ENCODE assay signal across 8 cellular contexts in genomic region chr21:36156339-36156814, GRCh38. TPM values are rescaled to one million over a fixed set of nuclear protein-coding genes. Genes with fewer than 3 reads are reported as not detected.
DNase-seq lines count a peak whose midpoint lies in the region; ATAC-seq, FAIRE-seq and TF ChIP-seq lines count a peak whose summit lies in the region.

No MANE protein-coding gene starts in this region.

- CTCF ChIA-PET in K562 (lab: Yijun Ruan, JAX; ENCODE audit: low intra/inter-chr PET ratio) = no interaction called here

- H3K9me3 ChIP-seq in K562 (replicated peaks; ENCODE audit: control insufficient read depth, insufficient read depth, low read depth, low read length) = no peaks in the 10 kb centered on the region
- no peaks in the 10 kb centered on the region for H3K9me3 ChIP-seq in iPS DF 6.9 (ENCODE audit: control insufficient read depth, insufficient read depth, low read length)

- peak overlapping the region; percentile 92 for H2AFZ ChIP-seq in K562 (ENCODE audit: low read depth, low read length)

- in situ Hi-C loops in K562 (cut with MboI) = no loop called here

- H3K9ac ChIP-seq in K562 (ENCODE audit: insufficient read depth in 1 of 2, low read depth in 2 of 2, low read length in 2 of 2) = peak overlapping the region; percentile 37 to 95; a peak in 3 of 4 replicates

- FAIRE-seq in TTC549 (lab: Jason Lieb, UNC) (peak; percentile 78), K562 (lab: Jason Lieb, UNC) (peak; percentile 98)

- ATAC-seq in GM18520 (IDR thresholded peaks at IDR 0.05; ENCODE audit: unreplicated experiment) = peak; percentile 72
- ATAC-seq in HG03066 (IDR thresholded peaks at IDR 0.05; ENCODE audit: low read depth, unreplicated experiment) = peak; percentile 89
- ATAC-seq in K562 = peak; percentile 95
- ATAC-seq in sciatic nerve = peak; percentile 98

- H3K27me3 ChIP-seq in K562 (ENCODE audit: control insufficient read depth in 2 of 2, insufficient read depth in 2 of 2, low read length in 2 of 2) (peaks cover 6 to 29% of the 10 kb centered on the region in 2 experiments; a peak in 4 of 5 replicates), iPS DF 6.9 (ENCODE audit: control insufficient read depth, insufficient read depth, low read length) (peaks cover 5% of the 10 kb centered on the region; the same call in 1 of the 2 replicates)

- peak overlapping the region; percentile 76 for H3K4me3 ChIP-seq in K562
- H3K4me3 ChIP-seq in iPS DF 6.9 (ENCODE audit: low read length) = peak overlapping the region; percentile 98

- no peak; the same call in 1 of the 2 replicates for TF ChIP-seq POLR2A in K562 (conservative IDR thresholded peaks at IDR 0.05)

- 0% methylated on average over 22 of the region's 43 CpGs for WGBS in K562 (ENCODE audit: insufficient coverage, low coverage, missing lambda C conversion rate)
- no CpG with 5 or more reads among the region's 43 CpGs for WGBS in iPS DF 6.9 (ENCODE audit: insufficient coverage, insufficient read length)

- BruUV-seq in K562 (replicated peaks; lab: Mats Ljungman, UMichigan) = no TSS peak

- H3K79me2 ChIP-seq in K562 (ENCODE audit: control insufficient read depth, insufficient read depth, low read length) = no peaks in the 10 kb centered on the region

- no peaks in the 10 kb centered on the region for H3K9me1 ChIP-seq in K562 (ENCODE audit: control insufficient read depth, insufficient read depth, low read length)

- H4K20me1 ChIP-seq in K562 (replicated peaks; ENCODE audit: control insufficient read depth, insufficient read depth, low read length) = no peaks in the 10 kb centered on the region

- H3K4me1 ChIP-seq in K562 (replicated peaks in 1 of 2; ENCODE audit: control insufficient read depth in 2 of 2, insufficient read depth in 2 of 2, low read length in 2 of 2) (peaks cover 11 to 19% of the 10 kb centered on the region in 2 experiments; a peak in 4 of 5 replicates), iPS DF 6.9 (ENCODE audit: control insufficient read depth, insufficient read depth, low read length) (peaks cover 3% of the 10 kb centered on the region; the same call in 1 of the 2 replicates)

- TF ChIP-seq CTCF in 22Rv1 (IDR thresholded peaks at IDR 0.05) = no peak
- TF ChIP-seq CTCF in K562 (IDR thresholded peaks at IDR 0.05 in 2 of 3, conservative IDR thresholded peaks at IDR 0.05 in 1 of 3; ENCODE audit: insufficient read depth in 2 of 3, low read depth in 1 of 3, low read length in 3 of 3) = no peak

- H3K36me3 ChIP-seq in K562 (ENCODE audit: control insufficient read depth, insufficient read depth, low read length) (no peaks in the 10 kb centered on the region), iPS DF 6.9 (ENCODE audit: control insufficient read depth, insufficient read depth, low read length) (no peaks in the 10 kb centered on the region)

- H3K27ac ChIP-seq in 22Rv1 (peak overlapping the region; percentile 73), K562 (ENCODE audit: extremely low read depth, low read depth, low read length) (peak overlapping the region; percentile 49; the same call in 1 of the 3 replicates), iPS DF 6.9 (ENCODE audit: low read length) (no peak overlapping the region)

- no peak for TF ChIP-seq EP300 in K562 (IDR thresholded peaks at IDR 0.05; ENCODE audit: low read length)

- no peak for TF ChIP-seq RAD21 in K562 (CRISPR knock-in tag; conservative IDR thresholded peaks at IDR 0.05 in 1 of 2, IDR thresholded peaks at IDR 0.05 in 1 of 2)

- DNase-seq in NCI-H2107 (lab: John Stamatoyannopoulos, UW) (peak; percentile 100), K562 (ENCODE audit: extremely low read depth in 1 of 4, low spot score in 3 of 4) (peak; percentile 99), iPS DF 6.9 (ENCODE audit: low read depth, low spot score) (peak; percentile 83), sciatic nerve (ENCODE audit: low spot score) (peak; percentile 100)

- POLR2A ChIA-PET in K562 (lab: Yijun Ruan, JAX) = interaction anchor here (1.1 kb wide), 1 partner anchor 225 kb away, joined by 5 read pairs; no protein-coding TSS in a partner anchor

- intact Hi-C loops in K562 (cut with micrococcal nuclease) (loop anchor here (1.0 kb wide), 1 partner anchor 165 kb away; no protein-coding TSS in a partner anchor), sciatic nerve (cut with DNase I) (no loop called here)

- peak overlapping the region; percentile 82 for H3K4me2 ChIP-seq in K562 (ENCODE audit: insufficient read depth, low read length)

TF ChIP-seq in K562, 482 proteins besides CTCF, POLR2A, EP300 and RAD21 (continues in another document):
- peak; percentile 22; the same call in 1 of the 2 replicates for TF ChIP-seq PHF8 (IDR thresholded peaks at IDR 0.05; ENCODE audit: borderline replicate concordance, low read length)
- peak; percentile 64 for TF ChIP-seq PKNOX1 (IDR thresholded peaks at IDR 0.05)
- 0 out of 4 replicates have a peak, but pooled peaks of 1 of the 2 experiments have one; percentile 7 for TF ChIP-seq TEAD1 (CRISPR knock-in tag; IDR thresholded peaks at IDR 0.05)
- TF ChIP-seq GABPB1 (CRISPR knock-in tag; IDR thresholded peaks at IDR 0.05) = no peak
- no peak for TF ChIP-seq RFX7 (CRISPR knock-in tag; IDR thresholded peaks at IDR 0.05)
- TF ChIP-seq ZBTB17 (CRISPR knock-in tag; IDR thresholded peaks at IDR 0.05) = no peak
- TF ChIP-seq SIN3B (IDR thresholded peaks at IDR 0.05; ENCODE audit: low read depth) = no peak
- no peak for TF ChIP-seq SIX5 (IDR thresholded peaks at IDR 0.05; ENCODE audit: borderline replicate concordance in 1 of 2, insufficient read depth in 1 of 2, low read depth in 1 of 2, low read length in 2 of 2)
- no peak for TF ChIP-seq ELF2 (CRISPR knock-in tag; IDR thresholded peaks at IDR 0.05)
- no peak for TF ChIP-seq CHD4 (IDR thresholded peaks at IDR 0.05; ENCODE audit: insufficient read depth, insufficient replicate concordance, low read depth, low read length, poor library complexity, severe bottlenecking)
- TF ChIP-seq TAF7 (tag; IDR thresholded peaks at IDR 0.05) = no peak
- peak; percentile 88; the same call in 1 of the 2 replicates for TF ChIP-seq HDGF (IDR thresholded peaks at IDR 0.05)
- TF ChIP-seq CCNT2 (IDR thresholded peaks at IDR 0.05; ENCODE audit: borderline replicate concordance, extremely low read depth, insufficient read length, low read depth, low read length) = peak; percentile 19
- TF ChIP-seq TFAP4 (CRISPR knock-in tag; IDR thresholded peaks at IDR 0.05; ENCODE audit: borderline replicate concordance) = peak; percentile 45; the same call in 1 of the 2 replicates

RNA-seq across cellular contexts. Expression of gene DOP1B, which starts 0.2 kb away (rescaled TPM):
- total RNA-seq in K562 (2011; cell fraction: chromatin; rRNA removed; ENCODE audit: low replicate concordance) = 1.3 and 1.7 TPM in 2 replicates
- total RNA-seq in K562 (2011; cell fraction: nucleolus; rRNA removed) = 1.2 and 1.8 TPM in 2 replicates
- 1.2 and 2.0 TPM in 2 replicates for total RNA-seq in K562 (2011; cell fraction: nucleoplasm; rRNA removed)
- total RNA-seq in K562 (2014; rRNA removed) (0.32 and 0.41 TPM in 2 replicates), K562 (2014; rRNA removed; fragmentation: Illumina TruSeq; extraction: Trizol) (1.2 and 1.4 TPM in 2 replicates), K562 (2015; rRNA removed; fragmentation: Illumina TruSeq; extraction: Trizol) (0.58 and 0.79 TPM in 2 replicates), K562 (2021) (1.8 and 2.2 TPM in 2 replicates), sciatic nerve (15.6 TPM)
- polyA plus RNA-seq in K562 (2011; rRNA removed) (0.75 and 1.1 TPM in 2 replicates), K562 (2014; fragmentation: Illumina TruSeq; extraction: Trizol) (0.64 and 0.68 TPM in 2 replicates), K562 (2014; fragmentation: Nextera tagmentation; extraction: Ambion mirVana) (under 1 TPM; 0.04 to 0.06 TPM), K562 (2014; rRNA removed) (0.45 and 0.76 TPM in 2 replicates)
- 0.58 and 1.6 TPM in 2 replicates for polyA plus RNA-seq in K562 (2011; cell fraction: cytosol; rRNA removed)
- 0.65 and 2.5 TPM in 2 replicates for polyA plus RNA-seq in K562 (2011; cell fraction: nucleus; rRNA removed)
- 1.0 and 2.3 TPM in 2 replicates for polyA plus RNA-seq in K562 (2012)
- polyA minus RNA-seq in K562 (2011; rRNA and poly(A)+ RNA removed) = 0.28 and 2.0 TPM in 2 replicates
- 0.67 and 2.3 TPM in 2 replicates for polyA minus RNA-seq in K562 (2011; cell fraction: cytosol; rRNA and poly(A)+ RNA removed)
- 0.94 and 3.0 TPM in 2 replicates for polyA minus RNA-seq in K562 (2011; cell fraction: nucleus; rRNA and poly(A)+ RNA removed)

RNA-seq across cellular contexts. Expression of gene CBR3, which starts 21.5 kb away (rescaled TPM):
- not detected in 2 replicates for total RNA-seq in K562 (2011; cell fraction: chromatin; rRNA removed; ENCODE audit: low replicate concordance)
- total RNA-seq in K562 (2011; cell fraction: nucleolus; rRNA removed) = not detected in 2 replicates
- not detected in 2 replicates for total RNA-seq in K562 (2011; cell fraction: nucleoplasm; rRNA removed)
- total RNA-seq in K562 (2014; rRNA removed) = not detected in 2 replicates
- not detected in 2 replicates for total RNA-seq in K562 (2014; rRNA removed; fragmentation: Illumina TruSeq; extraction: Trizol)
- total RNA-seq in K562 (2015; rRNA removed; fragmentation: Illumina TruSeq; extraction: Trizol) = not detected in 2 replicates
- total RNA-seq in K562 (2021) = 0.16 TPM in 1 of 2 replicates, not detected in the other
- not detected in 2 replicates for polyA plus RNA-seq in K562 (2011; rRNA removed)
- polyA plus RNA-seq in K562 (2011; cell fraction: cytosol; rRNA removed) = not detected in 2 replicates
- not detected in 2 replicates for polyA plus RNA-seq in K562 (2011; cell fraction: nucleus; rRNA removed)
- not detected in 2 replicates for polyA plus RNA-seq in K562 (2012)
- not detected in 2 replicates for polyA plus RNA-seq in K562 (2014; fragmentation: Illumina TruSeq; extraction: Trizol)
- polyA plus RNA-seq in K562 (2014; fragmentation: Nextera tagmentation; extraction: Ambion mirVana) = not detected
- not detected in 2 replicates for polyA plus RNA-seq in K562 (2014; rRNA removed)
- not detected in 2 replicates for polyA minus RNA-seq in K562 (2011; rRNA and poly(A)+ RNA removed)
- polyA minus RNA-seq in K562 (2011; cell fraction: cytosol; rRNA and poly(A)+ RNA removed) = not detected in 2 replicates
- not detected in 2 replicates for polyA minus RNA-seq in K562 (2011; cell fraction: nucleus; rRNA and poly(A)+ RNA removed)
- total RNA-seq in sciatic nerve = 15.4 TPM

Comparison
In these comparisons a context has a peak if more than half of its experiments do, and no peak if none do; other contexts are left out.
1. RNA of gene CBR3, which starts 21.5 kb away (total RNA-seq): 15.4 TPM in sciatic nerve (single experiment); 0.16 TPM in K562; every median in the first group is over 10 times any median in the second.
2. Peak in every context shown above with its lines, with median percentiles within 50 percentile points of each other: ATAC-seq and DNase-seq.